ENCODE assay signal across 1 cellular context in genomic region chr6:33610779-33611421, GRCh38.
TF ChIP-seq lines count a peak whose summit lies in the region.

No MANE protein-coding gene starts in this region.

TF ChIP-seq in HepG2, 621 proteins besides CTCF, POLR2A, EP300 and RAD21 (continued from another document):
- TF ChIP-seq ZBTB10 (CRISPR knock-in tag; IDR thresholded peaks at IDR 0.05; ENCODE audit: borderline replicate concordance), result peak; percentile 49; the same call in 1 of the 2 replicates
- 0 out of 2 replicates have a peak, but pooled peaks have one; percentile 31 for TF ChIP-seq MTA1 (CRISPR knock-in tag; IDR thresholded peaks at IDR 0.05; ENCODE audit: borderline replicate concordance)
- TF ChIP-seq NR2F6 (IDR thresholded peaks at IDR 0.05), result peak; percentile 76
- TF ChIP-seq NR2F6 (CRISPR knock-in tag; IDR thresholded peaks at IDR 0.05), result peak; percentile 69
- TF ChIP-seq, protein P1, sequence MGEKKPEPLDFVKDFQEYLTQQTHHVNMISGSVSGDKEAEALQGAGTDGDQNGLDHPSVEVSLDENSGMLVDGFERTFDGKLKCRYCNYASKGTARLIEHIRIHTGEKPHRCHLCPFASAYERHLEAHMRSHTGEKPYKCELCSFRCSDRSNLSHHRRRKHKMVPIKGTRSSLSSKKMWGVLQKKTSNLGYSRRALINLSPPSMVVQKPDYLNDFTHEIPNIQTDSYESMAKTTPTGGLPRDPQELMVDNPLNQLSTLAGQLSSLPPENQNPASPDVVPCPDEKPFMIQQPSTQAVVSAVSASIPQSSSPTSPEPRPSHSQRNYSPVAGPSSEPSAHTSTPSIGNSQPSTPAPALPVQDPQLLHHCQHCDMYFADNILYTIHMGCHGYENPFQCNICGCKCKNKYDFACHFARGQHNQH (CRISPR knock-in tag; IDR thresholded peaks at IDR 0.05), result no peak
- no peak for TF ChIP-seq TBP (CRISPR knock-in tag; IDR thresholded peaks at IDR 0.05)
- no peak for TF ChIP-seq ZNF232 (CRISPR knock-in tag; IDR thresholded peaks at IDR 0.05; ENCODE audit: borderline replicate concordance)
- TF ChIP-seq HDAC1 (CRISPR knock-in tag; IDR thresholded peaks at IDR 0.05), result no peak
- TF ChIP-seq PHB2 (IDR thresholded peaks at IDR 0.05; ENCODE audit: partially characterized antibody), result no peak
- TF ChIP-seq, protein P2, sequence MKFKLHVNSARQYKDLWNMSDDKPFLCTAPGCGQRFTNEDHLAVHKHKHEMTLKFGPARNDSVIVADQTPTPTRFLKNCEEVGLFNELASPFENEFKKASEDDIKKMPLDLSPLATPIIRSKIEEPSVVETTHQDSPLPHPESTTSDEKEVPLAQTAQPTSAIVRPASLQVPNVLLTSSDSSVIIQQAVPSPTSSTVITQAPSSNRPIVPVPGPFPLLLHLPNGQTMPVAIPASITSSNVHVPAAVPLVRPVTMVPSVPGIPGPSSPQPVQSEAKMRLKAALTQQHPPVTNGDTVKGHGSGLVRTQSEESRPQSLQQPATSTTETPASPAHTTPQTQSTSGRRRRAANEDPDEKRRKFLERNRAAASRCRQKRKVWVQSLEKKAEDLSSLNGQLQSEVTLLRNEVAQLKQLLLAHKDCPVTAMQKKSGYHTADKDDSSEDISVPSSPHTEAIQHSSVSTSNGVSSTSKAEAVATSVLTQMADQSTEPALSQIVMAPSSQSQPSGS (CRISPR knock-in tag; IDR thresholded peaks at IDR 0.05), result no peak
- no peak for TF ChIP-seq ZNF672 (CRISPR knock-in tag; IDR thresholded peaks at IDR 0.05)
- TF ChIP-seq POGZ (CRISPR knock-in tag; IDR thresholded peaks at IDR 0.05), result 0 out of 2 replicates have a peak, but pooled peaks have one; percentile 22
- peak; percentile 51; the same call in 1 of the 2 replicates for TF ChIP-seq KDM5B (CRISPR knock-in tag; IDR thresholded peaks at IDR 0.05; ENCODE audit: borderline replicate concordance)
- peak; percentile 13; the same call in 1 of the 2 replicates for TF ChIP-seq BCL6 (CRISPR knock-in tag; IDR thresholded peaks at IDR 0.05)
- no peak for TF ChIP-seq FOXO4 (CRISPR knock-in tag; conservative IDR thresholded peaks at IDR 0.05)
- TF ChIP-seq UBTF (CRISPR knock-in tag; IDR thresholded peaks at IDR 0.05), result peak; percentile 54; the same call in 1 of the 2 replicates
- peak; percentile 68 for TF ChIP-seq ZGPAT (CRISPR knock-in tag; IDR thresholded peaks at IDR 0.05)
TF ChIP-seq in HepG2: peak in this region for 53.
